9 cellular contexts compared by ENCODE assay signal in the genomic region with DNA sequence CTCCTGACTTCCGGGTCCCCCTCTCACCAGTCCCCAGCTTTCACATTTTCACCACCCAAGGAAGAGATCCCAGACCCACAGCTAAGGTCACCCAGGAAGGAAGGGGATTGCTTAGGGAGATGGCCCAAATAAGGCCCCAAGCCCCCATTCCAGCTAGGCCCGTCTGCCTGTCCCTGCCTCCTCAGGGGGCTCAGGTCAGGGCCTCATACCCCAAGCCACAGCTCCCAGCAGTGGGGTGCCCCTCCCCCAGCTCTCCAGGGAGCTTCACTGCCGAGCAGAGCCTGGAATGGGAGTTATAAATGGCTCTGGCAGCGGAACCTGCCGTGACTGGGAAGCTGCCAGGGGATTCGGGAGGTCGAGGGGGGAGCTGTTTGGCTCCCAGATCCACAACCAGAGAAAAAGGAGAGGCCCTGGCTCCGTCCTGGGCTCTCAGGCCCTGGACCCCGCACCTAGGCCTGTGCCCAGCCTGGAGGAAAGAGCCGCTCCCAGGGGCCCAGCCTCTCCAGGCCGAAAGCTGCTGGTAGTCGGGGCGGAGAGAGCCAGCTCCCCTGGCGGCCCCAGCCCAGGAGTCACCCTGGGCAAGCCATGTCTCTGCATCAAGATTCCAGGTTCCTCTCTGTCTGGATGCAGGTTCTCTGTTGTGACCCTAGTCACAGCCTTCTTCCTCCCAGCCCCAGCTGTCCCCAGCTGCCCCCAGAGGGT. TPM values are rescaled to one million over a fixed set of nuclear protein-coding genes. Genes with fewer than 3 reads are reported as not detected.
DNase-seq lines count a peak whose midpoint lies in the region; ATAC-seq, FAIRE-seq and TF ChIP-seq lines count a peak whose summit lies in the region.
"Had no signal": no experiment of that assay in that cellular context is flagged by ENCODE, and none has a peak within 500 bp of the region (broad histone marks: within the 10 kb centered on the region; RNA-seq: fewer than 3 reads in every experiment).

No MANE protein-coding gene starts in this region.

- ATAC-seq in effector memory CD8-positive, alpha-beta T cell (replicated peaks), result no peak

- no peaks in the 10 kb centered on the region for H3K27me3 Mint-ChIP-seq in osteocyte (ENCODE audit: unreplicated experiment)
- no peaks in the 10 kb centered on the region for H3K27me3 Mint-ChIP-seq in effector memory CD8-positive, alpha-beta T cell

- no peak for FAIRE-seq in RCC 7860 (lab: Jason Lieb, UNC)

- H3K4me3 ChIP-seq in fibroblast of mammary gland (ENCODE audit: control insufficient read depth, low read depth, low read length), result peak overlapping the region; percentile 35

- H3K4me3 Mint-ChIP-seq in osteocyte (ENCODE audit: unreplicated experiment), result peak overlapping the region; percentile 68
- no peak overlapping the region for H3K4me3 Mint-ChIP-seq in effector memory CD8-positive, alpha-beta T cell
- H3K4me3 Mint-ChIP-seq: activated naive CD8-positive, alpha-beta T cell had no signal

- peak overlapping the region; percentile 97 for H3K27ac Mint-ChIP-seq in osteocyte (ENCODE audit: unreplicated experiment)
- no peak overlapping the region for H3K27ac Mint-ChIP-seq in effector memory CD8-positive, alpha-beta T cell
- H3K27ac Mint-ChIP-seq: activated naive CD8-positive, alpha-beta T cell had no signal

- DNase-seq in C1 segment of cervical spinal cord (lab: John Stamatoyannopoulos, UW), result peak in 12 of 14 donors; percentile 39 to 90 (median 83)
- peak; percentile 22 for DNase-seq in RCC 7860 (ENCODE audit: low spot score)
- DNase-seq in fibroblast of mammary gland (ENCODE audit: low read depth), result peak; percentile 45
- DNase-seq in osteocyte (ENCODE audit: extremely low spot score, unreplicated experiment), result no peak
- no peak for DNase-seq in SHP77 treated with DMSO at 0.1 percent for 48 hours (lab: John Stamatoyannopoulos, UW)
- DNase-seq in stimulated activated CD4-positive, alpha-beta T cell treated with anti-CD3 and anti-CD28 coated beads, Interleukin-2, amount 100 ng/mL, for 24 hours, result no peak
- no peak for DNase-seq in effector memory CD8-positive, alpha-beta T cell
- no peak for DNase-seq in NCI-H524 treated with DMSO at 0.1 percent for 48 hours (lab: John Stamatoyannopoulos, UW)

- no peaks in the 10 kb centered on the region for H3K36me3 Mint-ChIP-seq in osteocyte (ENCODE audit: unreplicated experiment)
- H3K36me3 Mint-ChIP-seq in effector memory CD8-positive, alpha-beta T cell (ENCODE audit: insufficient read depth), result no peaks in the 10 kb centered on the region
- H3K36me3 Mint-ChIP-seq: activated naive CD8-positive, alpha-beta T cell had no signal

- no peaks in the 10 kb centered on the region for H3K9me3 Mint-ChIP-seq in osteocyte (ENCODE audit: unreplicated experiment)
- no peaks in the 10 kb centered on the region for H3K9me3 Mint-ChIP-seq in effector memory CD8-positive, alpha-beta T cell

- no peak for TF ChIP-seq CTCF in fibroblast of mammary gland (conservative IDR thresholded peaks at IDR 0.05; ENCODE audit: control insufficient read depth, insufficient read depth, low read depth, low read length)
- TF ChIP-seq CTCF in osteocyte (IDR thresholded peaks at IDR 0.05), result peak; percentile 11

- peaks cover 86% of the 10 kb centered on the region for H3K4me1 Mint-ChIP-seq in osteocyte (ENCODE audit: unreplicated experiment)
- peaks cover 8 to 11% of the 10 kb centered on the region in 2 donors for H3K4me1 Mint-ChIP-seq in effector memory CD8-positive, alpha-beta T cell (ENCODE audit: low read depth in 2 of 2)

RNA-seq across cellular contexts. Expression of a gene that starts 0.6 kb away (rescaled TPM):
- total RNA-seq in osteocyte, result 18.0 and 21.6 TPM in 2 replicates

RNA-seq across cellular contexts. Expression of a gene that starts 10.6 kb away (rescaled TPM):
- not detected in 2 replicates for total RNA-seq in osteocyte

RNA-seq across cellular contexts. Expression of a gene that starts 16.7 kb away (rescaled TPM):
- total RNA-seq in osteocyte, result 69.0 and 70.3 TPM in 2 replicates

RNA-seq across cellular contexts. Expression of a gene that starts 17.8 kb away (rescaled TPM):
- 1.4 and 1.5 TPM in 2 replicates for total RNA-seq in osteocyte

RNA-seq across cellular contexts. Expression of a gene that starts 32.5 kb away (rescaled TPM):
- total RNA-seq in osteocyte, result 0.40 and 1.2 TPM in 2 replicates

Comparison
In these comparisons a context has a peak if more than half of its experiments do, and no peak if none do; other contexts are left out.
1. DNase-seq: peak in C1 segment of cervical spinal cord (12 of 14), RCC 7860 (single experiment) and fibroblast of mammary gland (single experiment); none in osteocyte (single experiment), SHP77 treated with DMSO at 0.1 percent for 48 hours (single experiment), stimulated activated CD4-positive, alpha-beta T cell treated with anti-CD3 and anti-CD28 coated beads, Interleukin-2, amount 100 ng/mL, for 24 hours (0 of 2), effector memory CD8-positive, alpha-beta T cell (0 of 3) and NCI-H524 treated with DMSO at 0.1 percent for 48 hours (single experiment).